Comparison of ENCODE assay signal across 17 cellular contexts in genomic region chr1:234001817-234002216, GRCh38.
DNase-seq lines count a peak whose midpoint lies in the region; ATAC-seq and TF ChIP-seq lines count a peak whose summit lies in the region.
"Had no signal": no experiment of that assay in that cellular context is flagged by ENCODE, and none has a peak within 500 bp of the region (broad histone marks: within the 10 kb centered on the region; RNA-seq: fewer than 3 reads in every experiment).

No MANE protein-coding gene starts in this region.

- H3K27ac ChIP-seq in mammary epithelial cell (ENCODE audit: insufficient read depth, low read depth, low read length), result peak overlapping the region; percentile 32
- H3K27ac ChIP-seq in left lung, result no peak overlapping the region
- H3K27ac ChIP-seq: KMS-11 had no signal

- in situ Hi-C loops in mammary epithelial cell (cut with MboI; ENCODE audit: low sequenced_read_pairs in 2 of 2), result no loop called here

- TF ChIP-seq CTCF in mammary epithelial cell (conservative IDR thresholded peaks at IDR 0.05 in 1 of 2, IDR thresholded peaks at IDR 0.05 in 1 of 2; ENCODE audit: extremely low read depth in 1 of 2, insufficient read depth in 1 of 2, low read depth in 1 of 2, low read length in 2 of 2) (no peak), left lung (IDR thresholded peaks at IDR 0.05) (no peak), natural killer cell (IDR thresholded peaks at IDR 0.05) (no peak)

- dilution Hi-C loops in mammary epithelial cell (cut with HindIII; ENCODE audit: low sequenced_read_pairs), result loop anchor here (5.0 kb wide), 1 partner anchor 55 kb away; no protein-coding TSS in a partner anchor

- H3K4me1 ChIP-seq in mammary epithelial cell (ENCODE audit: insufficient read depth, low read length), result peaks cover 32% of the 10 kb centered on the region
- no peaks in the 10 kb centered on the region for H3K4me1 ChIP-seq in left lung
- H3K4me1 ChIP-seq: Caco-2 had no signal

- no peaks in the 10 kb centered on the region for H3K36me3 Mint-ChIP-seq in natural killer cell

- no peaks in the 10 kb centered on the region for H3K9me3 ChIP-seq in mammary epithelial cell (replicated peaks; ENCODE audit: insufficient read depth, low read length)
- no peaks in the 10 kb centered on the region for H3K9me3 ChIP-seq in left lung
- H3K9me3 ChIP-seq: Caco-2, SK-N-SH had no signal

- no peak overlapping the region for H3K4me3 ChIP-seq in mammary epithelial cell (replicated peaks in 1 of 3; ENCODE audit: insufficient read depth in 1 of 3, low read depth in 2 of 3, low read length in 3 of 3)
- no peak overlapping the region for H3K4me3 ChIP-seq in left lung

- no peak overlapping the region for H3K4me2 ChIP-seq in mammary epithelial cell (ENCODE audit: insufficient read depth, low read depth, low read length)
- H3K4me2 ChIP-seq: KMS-11, SK-N-SH had no signal

- H4K20me1 ChIP-seq in mammary epithelial cell (ENCODE audit: insufficient read depth, low read length), result no peaks in the 10 kb centered on the region

- no peaks in the 10 kb centered on the region for H3K36me3 ChIP-seq in mammary epithelial cell (ENCODE audit: insufficient read depth, low read length)
- H3K36me3 ChIP-seq in left lung, result no peaks in the 10 kb centered on the region

- no peak overlapping the region for H3K4me3 Mint-ChIP-seq in natural killer cell

- no peak overlapping the region for H3K27ac Mint-ChIP-seq in natural killer cell

- DNase-seq in Daoy (ENCODE audit: low read depth) (peak; percentile 35), NCI-H69 (lab: John Stamatoyannopoulos, UW) (peak; percentile 51), mammary epithelial cell (peak; percentile 76), left lung (no peak), natural killer cell (no peak)
- DNase-seq: Caco-2, DMS53, H7, MM.1S, NCI-H1105, NCI-H1694, NCI-H446, SHP77, SK-N-SH had no signal

- H3K79me2 ChIP-seq in mammary epithelial cell (ENCODE audit: insufficient read depth, low read length), result peaks cover 39% of the 10 kb centered on the region

- ATAC-seq in left lung, result peak; percentile 22
- ATAC-seq in HG03095 (IDR thresholded peaks at IDR 0.05; ENCODE audit: unreplicated experiment), result no peak
- no peak for ATAC-seq in GM21717 (IDR thresholded peaks at IDR 0.05; ENCODE audit: unreplicated experiment)
- ATAC-seq in natural killer cell, result no peak

- no peak overlapping the region for H3K9ac ChIP-seq in mammary epithelial cell (ENCODE audit: insufficient read depth, low read length)
- H3K9ac ChIP-seq: KMS-11, SK-N-SH had no signal

- CTCF ChIA-PET in mammary epithelial cell (lab: Charles Lee; ENCODE audit: low non-redundant PET), result no interaction called here

- H2AFZ ChIP-seq in mammary epithelial cell (ENCODE audit: low read depth, low read length), result no peak overlapping the region

- H3K27me3 ChIP-seq in mammary epithelial cell (ENCODE audit: insufficient read depth, low read length), result no peaks in the 10 kb centered on the region
- no peaks in the 10 kb centered on the region for H3K27me3 ChIP-seq in left lung

- intact Hi-C loops in mammary epithelial cell (cut with micrococcal nuclease), result loop anchor here (2.0 kb wide), 1 partner anchor 93 kb away; no protein-coding TSS in a partner anchor
- intact Hi-C loops in left lung (cut with DNase I), result no loop called here
- intact Hi-C loops in natural killer cell (cut with micrococcal nuclease), result no loop called here

- no TSS peak for BruUV-seq in mammary epithelial cell (replicated peaks; lab: Mats Ljungman, UMichigan)

- H3K27me3 Mint-ChIP-seq in natural killer cell (ENCODE audit: low read depth in 2 of 2), result peaks cover 5 to 7% of the 10 kb centered on the region in 2 donors

- H3K4me1 Mint-ChIP-seq in natural killer cell, result no peaks in the 10 kb centered on the region

- H3K9me3 Mint-ChIP-seq in natural killer cell, result peaks cover 0 to 5% of the 10 kb centered on the region in 2 donors

Comparison
In these comparisons a context has a peak if more than half of its experiments do, and no peak if none do; other contexts are left out.
1. DNase-seq: peak in Daoy (single experiment), NCI-H69 (single experiment) and mammary epithelial cell (single experiment); none in left lung (0 of 2) and natural killer cell (single experiment).